ENCODE assay signal across 8 cellular contexts in the genomic region with DNA sequence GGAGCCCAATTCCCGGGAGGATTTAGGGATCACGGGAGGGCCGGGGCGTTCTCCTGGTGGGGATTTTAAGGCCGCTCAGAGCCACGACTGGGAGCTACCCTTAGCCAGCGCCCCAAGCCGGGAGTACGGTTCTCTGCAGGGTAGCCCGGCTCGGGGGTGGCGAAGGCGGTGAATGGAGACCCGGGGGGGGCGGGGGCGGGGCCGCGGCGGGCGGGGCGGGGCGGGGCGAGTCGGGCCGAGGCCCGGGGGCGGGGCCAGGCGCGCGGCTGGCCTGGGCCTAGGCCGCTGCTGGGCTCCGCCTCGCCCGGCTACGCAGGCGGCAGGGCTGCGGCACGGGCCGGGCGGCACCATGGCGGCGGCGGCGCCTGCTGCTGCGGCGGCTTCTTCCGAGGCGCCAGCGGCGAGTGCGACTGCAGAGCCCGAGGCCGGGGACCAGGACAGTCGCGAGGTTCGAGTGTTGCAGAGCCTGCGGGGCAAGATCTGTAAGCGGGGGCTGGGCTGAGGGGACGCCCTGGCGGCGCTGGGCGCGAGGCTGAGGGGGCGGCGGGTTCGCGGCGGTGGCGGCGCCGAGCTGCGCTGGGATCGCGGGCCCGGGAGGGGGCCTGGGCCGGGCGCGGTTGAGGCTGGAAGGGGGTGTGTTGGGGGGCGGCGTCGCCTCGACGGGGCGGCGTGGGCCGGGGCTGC. TPM values are rescaled to one million over a fixed set of nuclear protein-coding genes. Genes with fewer than 3 reads are reported as not detected.
DNase-seq lines count a peak whose midpoint lies in the region; ATAC-seq and TF ChIP-seq lines count a peak whose summit lies in the region.

A gene with protein sequence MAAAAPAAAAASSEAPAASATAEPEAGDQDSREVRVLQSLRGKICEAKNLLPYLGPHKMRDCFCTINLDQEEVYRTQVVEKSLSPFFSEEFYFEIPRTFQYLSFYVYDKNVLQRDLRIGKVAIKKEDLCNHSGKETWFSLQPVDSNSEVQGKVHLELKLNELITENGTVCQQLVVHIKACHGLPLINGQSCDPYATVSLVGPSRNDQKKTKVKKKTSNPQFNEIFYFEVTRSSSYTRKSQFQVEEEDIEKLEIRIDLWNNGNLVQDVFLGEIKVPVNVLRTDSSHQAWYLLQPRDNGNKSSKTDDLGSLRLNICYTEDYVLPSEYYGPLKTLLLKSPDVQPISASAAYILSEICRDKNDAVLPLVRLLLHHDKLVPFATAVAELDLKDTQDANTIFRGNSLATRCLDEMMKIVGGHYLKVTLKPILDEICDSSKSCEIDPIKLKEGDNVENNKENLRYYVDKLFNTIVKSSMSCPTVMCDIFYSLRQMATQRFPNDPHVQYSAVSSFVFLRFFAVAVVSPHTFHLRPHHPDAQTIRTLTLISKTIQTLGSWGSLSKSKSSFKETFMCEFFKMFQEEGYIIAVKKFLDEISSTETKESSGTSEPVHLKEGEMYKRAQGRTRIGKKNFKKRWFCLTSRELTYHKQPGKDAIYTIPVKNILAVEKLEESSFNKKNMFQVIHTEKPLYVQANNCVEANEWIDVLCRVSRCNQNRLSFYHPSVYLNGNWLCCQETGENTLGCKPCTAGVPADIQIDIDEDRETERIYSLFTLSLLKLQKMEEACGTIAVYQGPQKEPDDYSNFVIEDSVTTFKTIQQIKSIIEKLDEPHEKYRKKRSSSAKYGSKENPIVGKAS (plus strand): TSS at position 293 of the 684 bp plus-strand sequence. CDS start 57 bp downstream, at position 350.

- H3K4me3 ChIP-seq in GM12875 (ENCODE audit: low read depth, low read length), result peak within 1 kb of the TSS; percentile 61
- H3K4me3 ChIP-seq in adrenal gland, result peak within 1 kb of the TSS; percentile 41 to 97 (median 61)
- peak within 1 kb of the TSS; percentile 69 to 92 (median 86) for H3K4me3 ChIP-seq in heart right ventricle
- H3K4me3 ChIP-seq in upper lobe of right lung, result peak within 1 kb of the TSS; percentile 73

- H3K36me3 ChIP-seq in adrenal gland (replicated peaks in 1 of 2) (no peaks in the 10 kb centered on the region), heart right ventricle (no peaks in the 10 kb centered on the region), upper lobe of right lung (no peaks in the 10 kb centered on the region)

- CTCF ChIA-PET in T-cell (lab: Charles Lee), result interaction anchor here (0.5 to 2.8 kb wide), 13 partner anchors 11 to 478 kb away, joined by 3 to 20 read pairs (median 4); no protein-coding TSS in a partner anchor

- H3K27ac ChIP-seq in adrenal gland (peak within 1 kb of the TSS; percentile 71 to 99 (median 93)), heart right ventricle (peak within 1 kb of the TSS; percentile 86 to 97 (median 95)), upper lobe of right lung (peak within 1 kb of the TSS; percentile 90)

- DNase-seq in NCI-H128 (lab: John Stamatoyannopoulos, UW; ENCODE audit: unreplicated experiment), result peak; percentile 82
- peak; percentile 35 to 81 (median 62) for DNase-seq in T-cell
- DNase-seq in adrenal gland, result peak; percentile 64 to 85 (median 71)
- peak; percentile 72 to 77 for DNase-seq in heart right ventricle
- peak; percentile 86 for DNase-seq in posterior vena cava (ENCODE audit: low spot score)
- peak; percentile 88 for DNase-seq in upper lobe of right lung

- TF ChIP-seq POLR2A in adrenal gland (IDR thresholded peaks at IDR 0.05), result peak; percentile 85 to 88

- peak within 1 kb of the TSS; percentile 80 to 92 (median 87) for H3K4me3 Mint-ChIP-seq in T-cell

- peaks cover 0 to 26% of the 10 kb centered on the region in 2 donors for H3K4me1 ChIP-seq in adrenal gland (replicated peaks in 1 of 2)
- H3K4me1 ChIP-seq in heart right ventricle, result peaks cover 0 to 80% (median 19%) of the 10 kb centered on the region in 9 donors
- H3K4me1 ChIP-seq in upper lobe of right lung, result peaks cover 13% of the 10 kb centered on the region

- TF ChIP-seq CTCF in GM12875 (IDR thresholded peaks at IDR 0.05; ENCODE audit: borderline replicate concordance, insufficient read depth, low read depth, low read length), result no peak
- peak in 1 of 6 experiments; percentile 15 for TF ChIP-seq CTCF in adrenal gland (IDR thresholded peaks at IDR 0.05)
- TF ChIP-seq CTCF in heart right ventricle (IDR thresholded peaks at IDR 0.05), result no peak
- TF ChIP-seq CTCF in upper lobe of right lung (IDR thresholded peaks at IDR 0.05), result no peak

- WGBS in adrenal gland, 4 donors, result 0 to 1% (median 1%) methylated on average over 6 to 77 of the region's 86 CpGs
- WGBS in heart right ventricle, 2 donors, result 0 to 1% methylated on average over 83 to 85 of the region's 86 CpGs

- intact Hi-C loops in adrenal gland (cut with DNase I) (no loop called here), heart right ventricle (cut with DNase I) (loop anchor here in 1 of 10 donors (5.0 kb wide), 1 partner anchor 60 kb away; no protein-coding TSS in a partner anchor), posterior vena cava (cut with DNase I) (loop anchor here in 1 of 2 donors (10.0 kb wide), 1 partner anchor 58 kb away; no protein-coding TSS in a partner anchor), upper lobe of right lung (cut with DNase I) (no loop called here)

- H3K9me3 ChIP-seq in adrenal gland (replicated peaks in 1 of 3), result no peaks in the 10 kb centered on the region
- no peaks in the 10 kb centered on the region for H3K9me3 ChIP-seq in heart right ventricle
- H3K9me3 ChIP-seq in upper lobe of right lung, result no peaks in the 10 kb centered on the region

- H3K27me3 Mint-ChIP-seq in T-cell, result no peaks in the 10 kb centered on the region

- H3K27me3 ChIP-seq in adrenal gland (no peaks in the 10 kb centered on the region), heart right ventricle (no peaks in the 10 kb centered on the region), upper lobe of right lung (no peaks in the 10 kb centered on the region)

- no peaks in the 10 kb centered on the region for H3K9me3 Mint-ChIP-seq in T-cell

- POLR2A ChIA-PET in T-cell (lab: Charles Lee), result interaction anchor here (0.5 to 2.6 kb wide), 11 partner anchors 10 to 391 kb away, joined by 3 to 25 read pairs (median 3); no protein-coding TSS in a partner anchor

- H3K4me1 Mint-ChIP-seq in T-cell, result peaks cover 59 to 70% (median 68%) of the 10 kb centered on the region in 3 donors

- ATAC-seq in HG02642 (IDR thresholded peaks at IDR 0.05; ENCODE audit: poor library complexity, unreplicated experiment) (peak; percentile 77), T-cell (replicated peaks in 1 of 4) (peak; percentile 78 to 83 (median 80)), heart right ventricle (peak; percentile 87 to 96 (median 94)), upper lobe of right lung (peak; percentile 92)

- peaks cover 2% of the 10 kb centered on the region for H3K36me3 Mint-ChIP-seq in T-cell

- peak within 1 kb of the TSS; percentile 97 for H3K27ac Mint-ChIP-seq in T-cell

RNA-seq across cellular contexts. Expression of the gene that starts here (rescaled TPM):
- total RNA-seq in T-cell (10 to 100 TPM; 52.7 to 80.0 (median 62.6) TPM), adrenal gland (10 to 100 TPM in 6 of 8 donors, 1 to 10 TPM in 2; 8.8 to 52.5 (median 13.8) TPM), heart right ventricle (1 to 10 TPM; 2.7 to 7.7 (median 5.1) TPM), posterior vena cava (10 to 100 TPM; 17.1 to 21.4 TPM), upper lobe of right lung (30.3 TPM)
- polyA plus RNA-seq in adrenal gland (1 to 10 TPM; 5.7 to 7.3 (median 6.3) TPM), heart right ventricle (1 to 10 TPM; 1.4 to 6.5 TPM)

Comparison
In these comparisons a context has a peak if more than half of its experiments do, and no peak if none do; other contexts are left out.
1. Peak in every context shown above with its lines: DNase-seq, ATAC-seq, H3K4me3 ChIP-seq and H3K27ac ChIP-seq.